13 cellular contexts compared by ENCODE assay signal in the genomic region with DNA sequence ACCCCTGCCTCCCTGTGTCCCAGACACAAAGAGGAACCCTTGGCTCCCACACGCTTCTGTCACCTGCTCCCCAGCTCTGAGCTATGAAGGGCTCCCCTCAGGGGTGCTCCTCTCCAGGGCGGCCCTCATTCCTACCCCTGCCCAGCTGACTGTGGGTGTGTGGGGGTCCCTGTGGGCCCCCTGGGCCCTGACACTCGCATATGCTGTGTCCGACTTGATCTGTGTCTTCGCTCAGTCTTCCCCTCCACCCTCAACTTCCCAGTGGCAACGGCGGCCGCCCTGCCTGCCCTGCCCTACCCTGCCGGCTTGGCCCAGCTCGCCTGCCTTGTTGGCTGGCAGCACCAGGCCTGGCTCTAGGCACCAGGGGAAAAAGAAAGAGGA. TPM values are rescaled to one million over a fixed set of nuclear protein-coding genes. Genes with fewer than 3 reads are reported as not detected.
DNase-seq lines count a peak whose midpoint lies in the region; ATAC-seq, FAIRE-seq and TF ChIP-seq lines count a peak whose summit lies in the region.
"Had no signal": no experiment of that assay in that cellular context is flagged by ENCODE, and none has a peak within 500 bp of the region (broad histone marks: within the 10 kb centered on the region; RNA-seq: fewer than 3 reads in every experiment).

No MANE protein-coding gene starts in this region.

- no peaks in the 10 kb centered on the region for H3K9me1 ChIP-seq in K562 (ENCODE audit: control insufficient read depth, insufficient read depth, low read length)

- no peak for TF ChIP-seq POLR2A in K562 (conservative IDR thresholded peaks at IDR 0.05)

- H3K27ac ChIP-seq in mammary epithelial cell (ENCODE audit: insufficient read depth, low read depth, low read length) (no peak overlapping the region), K562 (ENCODE audit: extremely low read depth, low read depth, low read length) (no peak overlapping the region), muscle layer of duodenum (ENCODE audit: low read length) (peak overlapping the region; percentile 31), upper lobe of right lung (peak overlapping the region; percentile 3)
- H3K27ac ChIP-seq: GM23248, SJSA1 had no signal

- H3K4me3 ChIP-seq in mammary epithelial cell (replicated peaks in 1 of 3; ENCODE audit: insufficient read depth in 1 of 3, low read depth in 2 of 3, low read length in 3 of 3) (no peak overlapping the region), K562 (peak overlapping the region; percentile 37), muscle layer of duodenum (ENCODE audit: low read depth in 1 of 2, low read length in 2 of 2) (peak overlapping the region; percentile 42 to 66), upper lobe of right lung (peak overlapping the region; percentile 29)
- H3K4me3 ChIP-seq: SJSA1 had no signal

- TF ChIP-seq CTCF in MCF 10A (IDR thresholded peaks at IDR 0.05; ENCODE audit: unreplicated experiment) = no peak
- TF ChIP-seq CTCF in mammary epithelial cell (conservative IDR thresholded peaks at IDR 0.05 in 1 of 2, IDR thresholded peaks at IDR 0.05 in 1 of 2; ENCODE audit: extremely low read depth in 1 of 2, insufficient read depth in 1 of 2, low read depth in 1 of 2, low read length in 2 of 2) = no peak
- TF ChIP-seq CTCF in K562 (IDR thresholded peaks at IDR 0.05 in 2 of 3, conservative IDR thresholded peaks at IDR 0.05 in 1 of 3; ENCODE audit: insufficient read depth in 2 of 3, low read depth in 1 of 3, low read length in 3 of 3) = no peak
- TF ChIP-seq CTCF in upper lobe of right lung (IDR thresholded peaks at IDR 0.05) = no peak

- WGBS in mammary epithelial cell (ENCODE audit: low coverage, missing lambda C conversion rate) = 86% methylated on average over 9 of the region's 10 CpGs
- WGBS in K562 (ENCODE audit: insufficient coverage, low coverage, missing lambda C conversion rate) = 82% methylated on average over 7 of the region's 10 CpGs

- H3K36me3 Mint-ChIP-seq in MCF 10A (ENCODE audit: insufficient read depth, unreplicated experiment) = peaks cover 5% of the 10 kb centered on the region

- H3K4me2 ChIP-seq in mammary epithelial cell (ENCODE audit: insufficient read depth, low read depth, low read length) (no peak overlapping the region), K562 (ENCODE audit: insufficient read depth, low read length) (peak overlapping the region; percentile 70; the same call in 1 of the 2 replicates)

- peak overlapping the region; percentile 67 for H3K4me3 Mint-ChIP-seq in MCF 10A (ENCODE audit: unreplicated experiment)

- no peaks in the 10 kb centered on the region for H3K9me3 ChIP-seq in mammary epithelial cell (replicated peaks; ENCODE audit: insufficient read depth, low read length)
- H3K9me3 ChIP-seq in K562 (replicated peaks; ENCODE audit: control insufficient read depth, insufficient read depth, low read depth, low read length) = no peaks in the 10 kb centered on the region
- no peaks in the 10 kb centered on the region for H3K9me3 ChIP-seq in muscle layer of duodenum (ENCODE audit: control insufficient read depth in 1 of 2, low read length in 2 of 2)
- no peaks in the 10 kb centered on the region for H3K9me3 ChIP-seq in upper lobe of right lung
- H3K9me3 ChIP-seq: SJSA1 had no signal

- POLR2A ChIA-PET in MCF 10A (lab: Yijun Ruan, JAX) (interaction anchor here (0.8 to 1.5 kb wide), 2 partner anchors 10 to 78 kb away, joined by 4 to 5 read pairs; a partner anchor contains a TSS), K562 (lab: Yijun Ruan, JAX) (interaction anchor here (0.6 kb wide), 1 partner anchor 32 kb away, joined by 3 read pairs; no protein-coding TSS in a partner anchor)

- H2AFZ ChIP-seq in mammary epithelial cell (ENCODE audit: low read depth, low read length) (no peak overlapping the region), K562 (ENCODE audit: low read depth, low read length) (0 out of 2 replicates have a peak overlapping the region, but pooled peaks have one; percentile 75)
- H2AFZ ChIP-seq: GM23248 had no signal

- H4K20me1 ChIP-seq in mammary epithelial cell (ENCODE audit: insufficient read depth, low read length) (no peaks in the 10 kb centered on the region), K562 (replicated peaks; ENCODE audit: control insufficient read depth, insufficient read depth, low read length) (peaks cover 8% of the 10 kb centered on the region)

- in situ Hi-C loops in mammary epithelial cell (cut with MboI; ENCODE audit: low sequenced_read_pairs in 2 of 2) (loop anchor here in 1 of 2 donors (10.0 kb wide), 1 partner anchor 170 kb away; no protein-coding TSS in a partner anchor), K562 (cut with MboI) (loop anchor here (5.0 kb wide), 1 partner anchor 58 kb away; no protein-coding TSS in a partner anchor)

- H3K4me1 Mint-ChIP-seq in MCF 10A (ENCODE audit: insufficient read depth, unreplicated experiment) = peaks cover 6% of the 10 kb centered on the region

- intact Hi-C loops in MCF 10A (cut with micrococcal nuclease) = no loop called here
- intact Hi-C loops in mammary epithelial cell (cut with micrococcal nuclease) = no loop called here
- intact Hi-C loops in K562 (cut with micrococcal nuclease) = no loop called here
- intact Hi-C loops in upper lobe of right lung (cut with DNase I) = no loop called here

- no peak for TF ChIP-seq EP300 in K562 (IDR thresholded peaks at IDR 0.05; ENCODE audit: low read length)

- BruUV-seq in MCF 10A (replicated peaks; lab: Mats Ljungman, UMichigan) = no TSS peak
- no TSS peak for BruUV-seq in mammary epithelial cell (replicated peaks; lab: Mats Ljungman, UMichigan)
- no TSS peak for BruUV-seq in K562 (replicated peaks; lab: Mats Ljungman, UMichigan)

- no peak overlapping the region for H3K27ac Mint-ChIP-seq in MCF 10A (ENCODE audit: low read depth, unreplicated experiment)
- H3K27ac Mint-ChIP-seq: immature natural killer cell had no signal

- DNase-seq in MCF 10A (ENCODE audit: unreplicated experiment) = no peak
- DNase-seq in mammary epithelial cell = no peak
- no peak for DNase-seq in K562 (ENCODE audit: extremely low read depth in 1 of 4, low spot score in 3 of 4)
- no peak for DNase-seq in upper lobe of right lung
- DNase-seq in NCI-H446 (lab: John Stamatoyannopoulos, UW) = no peak
- DNase-seq: effector CD8-positive, alpha-beta T cell; immature natural killer cell; NCI-H2107 had no signal

- no peaks in the 10 kb centered on the region for H3K9me3 Mint-ChIP-seq in MCF 10A (ENCODE audit: unreplicated experiment)
- H3K9me3 Mint-ChIP-seq: immature natural killer cell had no signal

- FAIRE-seq in K562 (lab: Jason Lieb, UNC) = no peak

- H3K27me3 ChIP-seq in mammary epithelial cell (ENCODE audit: insufficient read depth, low read length) (peaks cover 8% of the 10 kb centered on the region), K562 (ENCODE audit: control insufficient read depth in 2 of 2, insufficient read depth in 2 of 2, low read length in 2 of 2) (no peaks in the 10 kb centered on the region), muscle layer of duodenum (ENCODE audit: low read depth, low read length) (no peaks in the 10 kb centered on the region), upper lobe of right lung (no peaks in the 10 kb centered on the region)

- dilution Hi-C loops in mammary epithelial cell (cut with HindIII; ENCODE audit: low sequenced_read_pairs) = loop anchor here (5.0 kb wide), 2 partner anchors 38 to 67 kb away; no protein-coding TSS in a partner anchor

- ATAC-seq in K562 (peak; percentile 4; the same call in 2 of the 3 replicates), upper lobe of right lung (no peak), GM18858 (IDR thresholded peaks at IDR 0.05; ENCODE audit: unreplicated experiment) (no peak), GM18517 (IDR thresholded peaks at IDR 0.05; ENCODE audit: unreplicated experiment) (no peak)

- H3K36me3 ChIP-seq in mammary epithelial cell (ENCODE audit: insufficient read depth, low read length) = no peaks in the 10 kb centered on the region
- no peaks in the 10 kb centered on the region for H3K36me3 ChIP-seq in K562 (ENCODE audit: control insufficient read depth, insufficient read depth, low read length)
- no peaks in the 10 kb centered on the region for H3K36me3 ChIP-seq in muscle layer of duodenum (ENCODE audit: control insufficient read depth in 1 of 2, insufficient read depth in 2 of 2, low read length in 2 of 2)
- no peaks in the 10 kb centered on the region for H3K36me3 ChIP-seq in upper lobe of right lung
- H3K36me3 ChIP-seq: SJSA1 had no signal

- no peak overlapping the region for H3K9ac ChIP-seq in mammary epithelial cell (ENCODE audit: insufficient read depth, low read length)
- peak overlapping the region; percentile 47 to 93; a peak in 3 of 4 replicates for H3K9ac ChIP-seq in K562 (ENCODE audit: insufficient read depth in 1 of 2, low read depth in 2 of 2, low read length in 2 of 2)
- H3K9ac ChIP-seq: GM23248 had no signal

- CTCF ChIA-PET in MCF 10A (lab: Yijun Ruan, JAX) = interaction anchor here (0.6 kb wide), 1 partner anchor 1252 kb away, joined by 3 read pairs; no protein-coding TSS in a partner anchor
- CTCF ChIA-PET in mammary epithelial cell (lab: Charles Lee; ENCODE audit: low non-redundant PET) = no interaction called here
- CTCF ChIA-PET in K562 (lab: Yijun Ruan, JAX; ENCODE audit: low intra/inter-chr PET ratio) = no interaction called here

- H3K4me1 ChIP-seq in mammary epithelial cell (ENCODE audit: insufficient read depth, low read length) (peaks cover 5% of the 10 kb centered on the region), K562 (replicated peaks in 1 of 2; ENCODE audit: control insufficient read depth in 2 of 2, insufficient read depth in 2 of 2, low read length in 2 of 2) (peaks cover 13 to 35% of the 10 kb centered on the region in 2 experiments), muscle layer of duodenum (ENCODE audit: control insufficient read depth in 1 of 2, insufficient read depth in 2 of 2, low read length in 2 of 2) (peaks cover 1 to 49% of the 10 kb centered on the region in 2 donors), upper lobe of right lung (peaks cover 12% of the 10 kb centered on the region)

- no peak for TF ChIP-seq RAD21 in K562 (CRISPR knock-in tag; conservative IDR thresholded peaks at IDR 0.05 in 1 of 2, IDR thresholded peaks at IDR 0.05 in 1 of 2)

- H3K79me2 ChIP-seq in mammary epithelial cell (ENCODE audit: insufficient read depth, low read length) (no peaks in the 10 kb centered on the region), K562 (ENCODE audit: control insufficient read depth, insufficient read depth, low read length) (peaks cover 7% of the 10 kb centered on the region; the same call in 2 of the 3 replicates)

- H3K27me3 Mint-ChIP-seq in MCF 10A (ENCODE audit: insufficient read depth, unreplicated experiment) = peaks cover 23% of the 10 kb centered on the region

RNA-seq across cellular contexts. Expression of a gene that starts 1.2 kb away (rescaled TPM):
- total RNA-seq in MCF 10A (2022) (not detected in 2 replicates), mammary epithelial cell (not detected), K562 (2014; rRNA removed) (1.6 and 1.8 TPM in 2 replicates), K562 (2014; rRNA removed; fragmentation: Illumina TruSeq; extraction: Trizol) (0.64 and 0.76 TPM in 2 replicates), K562 (2015; rRNA removed; fragmentation: Illumina TruSeq; extraction: Trizol) (0.72 and 0.79 TPM in 2 replicates), K562 (2021) (3.8 and 4.1 TPM in 2 replicates), upper lobe of right lung (0.96 TPM)
- polyA plus RNA-seq in mammary epithelial cell (0.02 TPM), K562 (2011; rRNA removed) (0.79 and 1.7 TPM in 2 replicates), K562 (2014; fragmentation: Illumina TruSeq; extraction: Trizol) (3.5 and 3.8 TPM in 2 replicates), K562 (2014; fragmentation: Nextera tagmentation; extraction: Ambion mirVana) (under 1 TPM; 0.07 to 0.27 TPM), K562 (2014; rRNA removed) (3.4 and 3.7 TPM in 2 replicates)
- not detected for polyA minus RNA-seq in mammary epithelial cell
- total RNA-seq in K562 (2011; cell fraction: chromatin; rRNA removed; ENCODE audit: low replicate concordance) = 4.1 and 12.8 TPM in 2 replicates
- total RNA-seq in K562 (2011; cell fraction: nucleolus; rRNA removed) = 7.4 and 7.5 TPM in 2 replicates
- total RNA-seq in K562 (2011; cell fraction: nucleoplasm; rRNA removed) = 4.4 and 4.6 TPM in 2 replicates
- 1.1 and 1.3 TPM in 2 replicates for polyA plus RNA-seq in K562 (2011; cell fraction: cytosol; rRNA removed)
- polyA plus RNA-seq in K562 (2011; cell fraction: nucleus; rRNA removed) = 6.3 and 9.8 TPM in 2 replicates
- polyA plus RNA-seq in K562 (2012) = 2.5 and 4.6 TPM in 2 replicates
- 0.42 and 0.49 TPM in 2 replicates for polyA minus RNA-seq in K562 (2011; rRNA and poly(A)+ RNA removed)
- 1.0 TPM in 2 replicates for polyA minus RNA-seq in K562 (2011; cell fraction: cytosol; rRNA and poly(A)+ RNA removed)
- 3.6 and 3.7 TPM in 2 replicates for polyA minus RNA-seq in K562 (2011; cell fraction: nucleus; rRNA and poly(A)+ RNA removed)
- total RNA-seq: GM23248 had no signal
- polyA plus RNA-seq: GM23248, immature natural killer cell had no signal

Comparison
In these comparisons a context has a peak if more than half of its experiments do, and no peak if none do; other contexts are left out.
1. H3K27ac ChIP-seq: peak in muscle layer of duodenum (single experiment) and upper lobe of right lung (single experiment); none in mammary epithelial cell (single experiment) and K562 (single experiment).
2. H3K4me3 ChIP-seq: peak in K562 (single experiment), muscle layer of duodenum (2 of 2) and upper lobe of right lung (single experiment); none in mammary epithelial cell (0 of 3).